11 cellular contexts compared by ENCODE assay signal in the genomic region with DNA sequence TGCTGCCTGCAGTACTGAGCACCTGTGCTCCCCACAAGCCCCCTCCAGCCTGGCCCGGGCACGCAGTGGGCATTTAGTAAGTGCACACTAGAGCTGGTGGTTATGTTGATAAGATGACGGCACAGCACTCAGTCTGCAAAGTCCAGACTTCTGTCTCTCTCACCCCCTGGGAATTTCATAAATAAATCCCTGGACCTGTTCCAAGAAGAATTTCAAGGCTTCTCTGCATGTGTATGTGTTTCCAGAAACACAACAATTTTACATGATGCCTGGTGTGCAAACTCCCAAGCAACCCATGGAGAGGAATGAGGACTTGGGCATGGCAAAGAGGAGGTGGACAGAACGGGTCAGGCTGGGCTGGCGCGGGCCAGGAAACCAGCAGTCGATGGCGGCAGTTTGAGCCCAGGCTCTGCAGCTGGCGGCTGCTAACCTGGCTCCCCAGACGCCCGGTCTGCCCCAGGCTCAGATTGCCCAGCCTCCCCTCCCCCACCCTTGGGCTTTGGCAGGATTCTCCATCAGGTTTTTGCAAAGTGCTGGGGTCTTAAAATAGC. TPM values are rescaled to one million over a fixed set of nuclear protein-coding genes. Genes with fewer than 3 reads are reported as not detected.
DNase-seq lines count a peak whose midpoint lies in the region; ATAC-seq and TF ChIP-seq lines count a peak whose summit lies in the region.
"Had no signal": no experiment of that assay in that cellular context is flagged by ENCODE, and none has a peak within 500 bp of the region (broad histone marks: within the 10 kb centered on the region; RNA-seq: fewer than 3 reads in every experiment).

No MANE protein-coding gene starts in this region.

- intact Hi-C loops in A673 (cut with micrococcal nuclease; ENCODE audit: unreplicated experiment) (no loop called here), PC-9 (cut with micrococcal nuclease; ENCODE audit: unreplicated experiment) (no loop called here), thyroid gland (cut with DNase I) (no loop called here)

- CTCF ChIA-PET in A673 (lab: Charles Lee) (no interaction called here), PC-9 (lab: Charles Lee) (no interaction called here)

- no peak overlapping the region for H3K27ac ChIP-seq in A673 (ENCODE audit: low read depth, low read length, poor library complexity, severe bottlenecking)
- no peak overlapping the region for H3K27ac ChIP-seq in right atrium auricular region
- no peak overlapping the region for H3K27ac ChIP-seq in PC-9
- no peak overlapping the region for H3K27ac ChIP-seq in thyroid gland

- peak; percentile 82 for DNase-seq in A673 (ENCODE audit: low spot score)
- peak; percentile 82 to 91 (median 83) for DNase-seq in NCI-H1417 (lab: John Stamatoyannopoulos, UW)
- DNase-seq in amniotic stem cell (lab: John Stamatoyannopoulos, UW) = peak; percentile 23
- peak; percentile 52 for DNase-seq in right atrium auricular region (ENCODE audit: low spot score)
- DNase-seq in NCI-H226 = no peak
- no peak for DNase-seq in PC-9
- no peak for DNase-seq in thyroid gland
- DNase-seq: SW 1271 had no signal

- no peak for ATAC-seq in GM21381 (IDR thresholded peaks at IDR 0.05; ENCODE audit: unreplicated experiment)

- no peak for TF ChIP-seq POLR2A in thyroid gland (IDR thresholded peaks at IDR 0.05)

- H2AFZ ChIP-seq in PC-9 = no peak overlapping the region

- POLR2A ChIA-PET in A673 (lab: Charles Lee; ENCODE audit: low non-redundant PET) (no interaction called here), PC-9 (lab: Charles Lee; ENCODE audit: unreplicated experiment) (no interaction called here)

- H3F3A ChIP-seq in PC-9 (ENCODE audit: insufficient read depth, low read depth) = no peaks in the 10 kb centered on the region

- no peaks in the 10 kb centered on the region for H3K9me2 ChIP-seq in PC-9 (ENCODE audit: insufficient read depth)

- WGBS in thyroid gland, 2 donors = 48 to 67% methylated on average over 9 to 11 of the region's 11 CpGs

- H3K4me1 ChIP-seq in A673 (ENCODE audit: insufficient read depth, low read length, poor library complexity, severe bottlenecking) (peaks cover 14% of the 10 kb centered on the region), right atrium auricular region (peaks cover 0 to 11% of the 10 kb centered on the region in 2 donors), PC-9 (replicated peaks; ENCODE audit: insufficient read depth) (no peaks in the 10 kb centered on the region), thyroid gland (peaks cover 0 to 9% of the 10 kb centered on the region in 2 donors)

- H3K9me3 ChIP-seq in A673 (ENCODE audit: low read depth, low read length, poor library complexity, severe bottlenecking) (peaks cover 7% of the 10 kb centered on the region), right atrium auricular region (peaks cover 0 to 18% of the 10 kb centered on the region in 2 donors), PC-9 (ENCODE audit: insufficient read depth, low read depth) (peaks cover 10% of the 10 kb centered on the region; the same call in 1 of the 2 replicates), thyroid gland (no peaks in the 10 kb centered on the region)

- no peak overlapping the region for H3K4me2 ChIP-seq in PC-9

- no peaks in the 10 kb centered on the region for H3K27me3 ChIP-seq in A673 (replicated peaks; ENCODE audit: insufficient read depth, low read depth, low read length, poor library complexity)
- no peaks in the 10 kb centered on the region for H3K27me3 ChIP-seq in right atrium auricular region
- peaks cover 58% of the 10 kb centered on the region for H3K27me3 ChIP-seq in PC-9 (ENCODE audit: insufficient read depth, low read depth)
- H3K27me3 ChIP-seq in thyroid gland = no peaks in the 10 kb centered on the region

- H4K20me1 ChIP-seq in PC-9 (ENCODE audit: insufficient read depth) = no peaks in the 10 kb centered on the region

- TF ChIP-seq CTCF in A673 (conservative IDR thresholded peaks at IDR 0.05; ENCODE audit: low read depth, low read length) (no peak), right atrium auricular region (IDR thresholded peaks at IDR 0.05) (no peak), PC-9 (conservative IDR thresholded peaks at IDR 0.05) (no peak), thyroid gland (IDR thresholded peaks at IDR 0.05) (no peak)

- no peaks in the 10 kb centered on the region for H3K79me2 ChIP-seq in PC-9 (ENCODE audit: low read depth)

- peak overlapping the region; percentile 12 for H3K4me3 ChIP-seq in A673 (ENCODE audit: low read depth, low read length, poor library complexity, severe bottlenecking)
- no peak overlapping the region for H3K4me3 ChIP-seq in right atrium auricular region
- H3K4me3 ChIP-seq in PC-9 = no peak overlapping the region
- H3K4me3 ChIP-seq in thyroid gland (replicated peaks in 1 of 3) = no peak overlapping the region

- BruUV-seq in A673 (replicated peaks; lab: Mats Ljungman, UMichigan) (no TSS peak), PC-9 (replicated peaks; lab: Mats Ljungman, UMichigan) (no TSS peak)

- no peaks in the 10 kb centered on the region for H3K36me3 ChIP-seq in A673 (ENCODE audit: insufficient read depth, low read length, poor library complexity, severe bottlenecking)
- H3K36me3 ChIP-seq in right atrium auricular region = no peaks in the 10 kb centered on the region
- no peaks in the 10 kb centered on the region for H3K36me3 ChIP-seq in PC-9 (ENCODE audit: low read depth)
- H3K36me3 ChIP-seq in thyroid gland = no peaks in the 10 kb centered on the region

RNA-seq across cellular contexts. Expression of gene ACVR1B, which starts 10.4 kb away (rescaled TPM):
- total RNA-seq in A673 (2021) (25.5 and 27.4 TPM in 2 replicates), right atrium auricular region (10 to 100 TPM in 1 of 2 donors, 1 to 10 TPM in 1; 8.2 to 12.5 TPM), PC-9 (2021) (13.4 and 15.4 TPM in 2 replicates), thyroid gland (10 to 100 TPM; 13.7 to 19.9 (median 19.2) TPM)

RNA-seq across cellular contexts. Expression of gene ACVRL1, which starts 33.8 kb away (rescaled TPM):
- 0.17 and 0.28 TPM in 2 replicates for total RNA-seq in A673 (2021)
- 10 to 100 TPM; 48.1 to 57.5 TPM for total RNA-seq in right atrium auricular region
- not detected in 2 replicates for total RNA-seq in PC-9 (2021)
- total RNA-seq in thyroid gland = 100 to 1,000 TPM in 2 of 4 donors, 10 to 100 TPM in 2; 61.9 to 133 (median 84.2) TPM

RNA-seq across cellular contexts. Expression of gene ANKRD33, which starts 53.2 kb away (rescaled TPM):
- not detected in 2 replicates for total RNA-seq in A673 (2021)
- not detected for total RNA-seq in right atrium auricular region
- not detected in 2 replicates for total RNA-seq in PC-9 (2021)
- total RNA-seq in thyroid gland = not detected
- total RNA-seq: chondrocyte, posterior vena cava had no signal

Comparison
In these comparisons a context has a peak if more than half of its experiments do, and no peak if none do; other contexts are left out.
1. DNase-seq: peak in A673 (single experiment), NCI-H1417 (3 of 3), amniotic stem cell (single experiment) and right atrium auricular region (single experiment); none in NCI-H226 (single experiment), PC-9 (0 of 2) and thyroid gland (0 of 2).
2. RNA of gene ACVRL1, which starts 33.8 kb away (total RNA-seq): 61.9 to 133 TPM in thyroid gland and 48.1 to 57.5 TPM in right atrium auricular region; 0.17 to 0.28 TPM in A673 and not detected in PC-9; every median in the first group is over 10 times any median in the second.